ENCODE assay signal across 34 cellular contexts in genomic region chr17:77297693-77298666, GRCh38.
DNase-seq lines count a peak whose midpoint lies in the region; ATAC-seq and TF ChIP-seq lines count a peak whose summit lies in the region.
"Had no signal": no experiment of that assay in that cellular context is flagged by ENCODE, and none has a peak within 500 bp of the region (broad histone marks: within the 10 kb centered on the region; RNA-seq: fewer than 3 reads in every experiment).

No MANE protein-coding gene starts in this region.

- no peaks in the 10 kb centered on the region for H3K36me3 Mint-ChIP-seq in activated CD4-positive, alpha-beta T cell treated with anti-CD3 and anti-CD28 coated beads for 36 hours (ENCODE audit: low read depth)
- H3K36me3 Mint-ChIP-seq in stimulated activated memory B cell treated with anti-CD40 and anti-IgM and Interleukin-4, amounts not matched to agents 10 μg/mL and 1 μg/mL and 100 μg/mL, for 72 hours, result no peaks in the 10 kb centered on the region
- H3K36me3 Mint-ChIP-seq: activated CD8-positive, alpha-beta memory T cell treated with anti-CD3 and anti-CD28 coated beads, Interleukin-2, amount 10 ng/mL, durations not matched to agents 7 days and 5 days; activated naive CD8-positive, alpha-beta T cell; immature natural killer cell had no signal

- intact Hi-C loops in activated CD4-positive, alpha-beta T cell treated with anti-CD3 and anti-CD28 coated beads for 36 hours (cut with DNase I, micrococcal nuclease), result no loop called here

- no peak for TF ChIP-seq CTCF in astrocyte of the spinal cord (IDR thresholded peaks at IDR 0.05; ENCODE audit: low read depth, low read length)

- in situ Hi-C loops in astrocyte of the spinal cord (cut with HindIII; ENCODE audit: low sequenced_read_pairs), result no loop called here

- peak; percentile 22 for DNase-seq in activated CD4-positive, alpha-beta T cell treated with anti-CD3 and anti-CD28 coated beads for 36 hours
- DNase-seq in activated CD4-positive, alpha-beta T cell treated with anti-CD3 and anti-CD28 coated beads, Interleukin-2, amount 50 U/mL, for 4 hours, result no peak
- DNase-seq in stimulated activated CD4-positive, alpha-beta T cell treated with anti-CD3 and anti-CD28 coated beads, Interleukin-1b, Interleukin-23, amount 100 ng/mL, for 48 hours, result peak; percentile 28
- DNase-seq in stimulated activated CD4-positive, alpha-beta T cell treated with anti-CD3 and anti-CD28 coated beads, Interleukin-4, amount 100 ng/mL, for 4 hours, result no peak
- DNase-seq in astrocyte of the spinal cord (ENCODE audit: low read depth, low spot score) (peak; percentile 75), medulla oblongata (ENCODE audit: extremely low spot score) (no peak), NCI-H1092 (lab: John Stamatoyannopoulos, UW) (no peak)
- DNase-seq: activated CD4-positive, alpha-beta T cell treated with anti-CD3 and anti-CD28 coated beads for 1 hour; activated CD8-positive, alpha-beta memory T cell treated with anti-CD3 and anti-CD28 coated beads, Interleukin-2, amount 10 ng/mL, durations not matched to agents 7 days and 5 days; CD4-positive, alpha-beta T cell; effector memory CD4-positive, alpha-beta T cell; EL; hypothalamus; immature natural killer cell; KBM-7; left colon; mammary epithelial cell; NCI-H1417 treated with DMSO at 0.1 percent for 48 hours; NCI-H2029 treated with DMSO at 0.1 percent for 48 hours; NCI-H2227 treated with DMSO at 0.1 percent for 48 hours; NCI-H526 treated with DMSO at 0.1 percent for 48 hours; NK-92 treated with Interleukin-12 subunit alpha and Interleukin-12 subunit beta, amount 100 ng/mL, for 24 hours; ovary; PC-3; Right ventricle myocardium superior; stimulated activated naive CD4-positive, alpha-beta T cell treated with Interleukin-2 at 50 U/mL for 16 hours; T-helper 2 cell; testis; uterus had no signal

- no peak overlapping the region for H3K4me3 Mint-ChIP-seq in activated CD4-positive, alpha-beta T cell treated with anti-CD3 and anti-CD28 coated beads for 36 hours
- H3K4me3 Mint-ChIP-seq in stimulated activated memory B cell treated with anti-CD40 and anti-IgM and Interleukin-4, amounts not matched to agents 10 μg/mL and 1 μg/mL and 100 μg/mL, for 72 hours, result no peak overlapping the region
- H3K4me3 Mint-ChIP-seq: activated CD8-positive, alpha-beta memory T cell treated with anti-CD3 and anti-CD28 coated beads, Interleukin-2, amount 10 ng/mL, durations not matched to agents 7 days and 5 days; activated naive CD8-positive, alpha-beta T cell; CD4-positive, alpha-beta T cell; GM23338; immature natural killer cell had no signal

- CTCF ChIA-PET in activated CD4-positive, alpha-beta T cell treated with anti-CD3 and anti-CD28 coated beads for 36 hours (lab: Charles Lee), result no interaction called here

- no peaks in the 10 kb centered on the region for H3K9me3 Mint-ChIP-seq in activated CD4-positive, alpha-beta T cell treated with anti-CD3 and anti-CD28 coated beads for 36 hours (ENCODE audit: low read depth)
- H3K9me3 Mint-ChIP-seq in stimulated activated memory B cell treated with anti-CD40 and anti-IgM and Interleukin-4, amounts not matched to agents 10 μg/mL and 1 μg/mL and 100 μg/mL, for 72 hours, result no peaks in the 10 kb centered on the region
- H3K9me3 Mint-ChIP-seq: activated T-helper 2 cell treated with anti-CD3 and anti-CD28 coated beads, Interferon-gamma antibody, Interleukin-2, Interleukin-4, amounts not matched to agents 10 μg/mL and 5 μg/mL and 100 μg/mL, durations not matched to agents 14 hours and 24 hours and 36 hours; CD4-positive, alpha-beta T cell; GM23338 had no signal

- H3K27me3 Mint-ChIP-seq in activated CD4-positive, alpha-beta T cell treated with anti-CD3 and anti-CD28 coated beads for 36 hours, result no peaks in the 10 kb centered on the region
- no peaks in the 10 kb centered on the region for H3K27me3 Mint-ChIP-seq in stimulated activated memory B cell treated with anti-CD40 and anti-IgM and Interleukin-4, amounts not matched to agents 10 μg/mL and 1 μg/mL and 100 μg/mL, for 72 hours
- H3K27me3 Mint-ChIP-seq: CD4-positive, alpha-beta T cell had no signal

- ATAC-seq in activated CD4-positive, alpha-beta T cell treated with anti-CD3 and anti-CD28 coated beads for 36 hours, result peak; percentile 81
- peak; percentile 24 for ATAC-seq in stimulated activated memory B cell treated with anti-CD40 and anti-IgM and Interleukin-4, amounts not matched to agents 10 μg/mL and 1 μg/mL and 100 μg/mL, for 72 hours
- ATAC-seq: activated CD8-positive, alpha-beta memory T cell treated with anti-CD3 and anti-CD28 coated beads, Interleukin-2, amount 10 ng/mL, durations not matched to agents 7 days and 5 days; GM23338; left colon; PC-3 had no signal

- POLR2A ChIA-PET in activated CD4-positive, alpha-beta T cell treated with anti-CD3 and anti-CD28 coated beads for 36 hours (lab: Charles Lee), result no interaction called here

- no peak overlapping the region for H3K27ac Mint-ChIP-seq in activated CD4-positive, alpha-beta T cell treated with anti-CD3 and anti-CD28 coated beads for 36 hours
- H3K27ac Mint-ChIP-seq in stimulated activated memory B cell treated with anti-CD40 and anti-IgM and Interleukin-4, amounts not matched to agents 10 μg/mL and 1 μg/mL and 100 μg/mL, for 72 hours, result no peak overlapping the region
- H3K27ac Mint-ChIP-seq: activated CD8-positive, alpha-beta memory T cell treated with anti-CD3 and anti-CD28 coated beads, Interleukin-2, amount 10 ng/mL, durations not matched to agents 7 days and 5 days; activated naive CD8-positive, alpha-beta T cell; activated T-helper 2 cell treated with anti-CD3 and anti-CD28 coated beads, Interferon-gamma antibody, Interleukin-2, Interleukin-4, amounts not matched to agents 10 μg/mL and 5 μg/mL and 100 μg/mL, durations not matched to agents 14 hours and 24 hours and 36 hours; CD4-positive, alpha-beta T cell; GM23338 had no signal

- no peak overlapping the region for H3K4me3 ChIP-seq in astrocyte of the spinal cord (ENCODE audit: low read depth, low read length)
- H3K4me3 ChIP-seq: coronary artery, GM23338, ovary, testis, uterus had no signal

- peaks cover 10% of the 10 kb centered on the region for H3K4me1 Mint-ChIP-seq in activated CD4-positive, alpha-beta T cell treated with anti-CD3 and anti-CD28 coated beads for 36 hours
- no peaks in the 10 kb centered on the region for H3K4me1 Mint-ChIP-seq in stimulated activated memory B cell treated with anti-CD40 and anti-IgM and Interleukin-4, amounts not matched to agents 10 μg/mL and 1 μg/mL and 100 μg/mL, for 72 hours
- H3K4me1 Mint-ChIP-seq: activated CD8-positive, alpha-beta memory T cell treated with anti-CD3 and anti-CD28 coated beads, Interleukin-2, amount 10 ng/mL, durations not matched to agents 7 days and 5 days; immature natural killer cell had no signal

Comparison
In these comparisons a context has a peak if more than half of its experiments do, and no peak if none do; other contexts are left out.
1. DNase-seq: peak in activated CD4-positive, alpha-beta T cell treated with anti-CD3 and anti-CD28 coated beads for 36 hours (single experiment), stimulated activated CD4-positive, alpha-beta T cell treated with anti-CD3 and anti-CD28 coated beads, Interleukin-1b, Interleukin-23, amount 100 ng/mL, for 48 hours (single experiment) and astrocyte of the spinal cord (single experiment); none in activated CD4-positive, alpha-beta T cell treated with anti-CD3 and anti-CD28 coated beads, Interleukin-2, amount 50 U/mL, for 4 hours (0 of 2), stimulated activated CD4-positive, alpha-beta T cell treated with anti-CD3 and anti-CD28 coated beads, Interleukin-4, amount 100 ng/mL, for 4 hours (0 of 2), medulla oblongata (single experiment) and NCI-H1092 (single experiment).